Comparison of ENCODE assay signal across 29 cellular contexts in the genomic region with DNA sequence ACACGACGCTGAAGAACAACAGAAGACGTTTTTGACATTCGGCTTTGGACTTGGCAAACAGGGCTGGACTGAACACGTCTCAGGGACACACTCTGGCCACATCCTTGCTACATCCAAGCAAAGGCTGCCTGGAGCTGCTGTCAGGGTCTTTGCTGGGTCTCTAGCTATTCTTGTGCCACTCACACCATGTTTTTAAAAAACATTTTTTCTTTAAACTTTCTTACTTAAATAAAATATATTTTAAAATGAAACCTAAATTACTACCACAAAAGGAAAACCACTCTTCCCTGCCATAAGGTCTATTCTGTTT.
"Had no signal": no experiment of that assay in that cellular context is flagged by ENCODE, and none has a peak within 500 bp of the region (broad histone marks: within the 10 kb centered on the region; RNA-seq: fewer than 3 reads in every experiment).

No MANE protein-coding gene starts in this region.

- H3K27ac Mint-ChIP-seq: dendritic cell treated with granulocyte-macrophage colony-stimulating factor and Interleukin-4, amounts not matched to agents 40 ng/mL and 50 ng/mL, for 4 days; effector memory CD8-positive, alpha-beta T cell; endodermal cell had no signal

- H3K27ac ChIP-seq: colonic mucosa, coronary artery, dorsolateral prefrontal cortex, epithelial cell of prostate, esophagus muscularis mucosa, esophagus squamous epithelium, foreskin keratinocyte, gastrocnemius medialis, gastroesophageal sphincter, heart left ventricle, heart right ventricle had no signal

- DNase-seq: colonic mucosa; cortex of kidney; dermis blood vessel endothelial cell; dorsolateral prefrontal cortex; effector CD4-positive, alpha-beta T cell; effector CD8-positive, alpha-beta T cell; effector memory CD4-positive, alpha-beta T cell; effector memory CD8-positive, alpha-beta T cell; endodermal cell; erythroblast; esophagus squamous epithelium; foreskin fibroblast; foreskin keratinocyte; foreskin melanocyte; gastrocnemius medialis; glutamatergic neuron; head of caudate nucleus; heart right ventricle had no signal

- H3K4me3 ChIP-seq: colonic mucosa, coronary artery, dorsolateral prefrontal cortex, esophagus muscularis mucosa, esophagus squamous epithelium, gastrocnemius medialis, gastroesophageal sphincter, heart left ventricle, heart right ventricle had no signal

- H3K36me3 ChIP-seq: colonic mucosa, esophagus muscularis mucosa, esophagus squamous epithelium, gastrocnemius medialis, gastroesophageal sphincter, heart left ventricle, heart right ventricle had no signal

- H3K4me1 ChIP-seq: colonic mucosa, foreskin keratinocyte had no signal

- ATAC-seq: effector memory CD8-positive, alpha-beta T cell; esophagus mucosa; foreskin keratinocyte; gastroesophageal sphincter; heart left ventricle had no signal

- H3K27me3 ChIP-seq: colonic mucosa, dorsolateral prefrontal cortex, foreskin keratinocyte had no signal

- H3K9me3 ChIP-seq: colonic mucosa, esophagus muscularis mucosa, esophagus squamous epithelium, gastrocnemius medialis, gastroesophageal sphincter, heart left ventricle, heart right ventricle had no signal

- H3K9me3 Mint-ChIP-seq: dendritic cell treated with granulocyte-macrophage colony-stimulating factor and Interleukin-4, amounts not matched to agents 40 ng/mL and 50 ng/mL, for 4 days; effector memory CD8-positive, alpha-beta T cell; endodermal cell had no signal

- H3K4me3 Mint-ChIP-seq: dendritic cell treated with granulocyte-macrophage colony-stimulating factor and Interleukin-4, amounts not matched to agents 40 ng/mL and 50 ng/mL, for 4 days; effector memory CD8-positive, alpha-beta T cell; endodermal cell had no signal

- FAIRE-seq: colon, endometrium, endothelial cell of umbilical vein, frontal cortex had no signal
